In genomic region chr6:43175676-43176422, GRCh38 we compare ENCODE assay signal across 13 cellular contexts. TPM values are rescaled to one million over a fixed set of nuclear protein-coding genes. Genes with fewer than 3 reads are reported as not detected.
DNase-seq lines count a peak whose midpoint lies in the region; ATAC-seq and TF ChIP-seq lines count a peak whose summit lies in the region.
"Had no signal": no experiment of that assay in that cellular context is flagged by ENCODE, and none has a peak within 500 bp of the region (broad histone marks: within the 10 kb centered on the region; RNA-seq: fewer than 3 reads in every experiment).

No MANE protein-coding gene starts in this region.

- TF ChIP-seq CTCF in spleen (IDR thresholded peaks at IDR 0.05 in 8 of 11, conservative IDR thresholded peaks at IDR 0.05 in 3 of 11) (no peak), A673 (conservative IDR thresholded peaks at IDR 0.05; ENCODE audit: low read depth, low read length) (no peak)

- H3K4me3 ChIP-seq in spleen: peak overlapping the region in 1 of 8 donors; percentile 7
- no peak overlapping the region for H3K4me3 ChIP-seq in A673 (ENCODE audit: low read depth, low read length, poor library complexity, severe bottlenecking)

- 72 to 92% (median 76%) methylated on average over 9 to 11 of the region's 11 CpGs for WGBS in spleen, 5 donors

- H3K36me3 ChIP-seq in spleen: peaks cover 4 to 60% (median 54%) of the 10 kb centered on the region in 6 donors
- H3K36me3 ChIP-seq in A673 (ENCODE audit: insufficient read depth, low read length, poor library complexity, severe bottlenecking): peaks cover 43% of the 10 kb centered on the region

- no peaks in the 10 kb centered on the region for H3K9me3 Mint-ChIP-seq in activated CD4-positive, alpha-beta memory T cell treated with anti-CD3 and anti-CD28 coated beads for 36 hours

- H3K4me1 Mint-ChIP-seq in activated CD4-positive, alpha-beta memory T cell treated with anti-CD3 and anti-CD28 coated beads for 36 hours (ENCODE audit: low read depth): peaks cover 37% of the 10 kb centered on the region

- H3K27ac Mint-ChIP-seq in activated CD4-positive, alpha-beta memory T cell treated with anti-CD3 and anti-CD28 coated beads for 36 hours: peak overlapping the region; percentile 73

- no peak overlapping the region for H3K4me3 Mint-ChIP-seq in activated CD4-positive, alpha-beta memory T cell treated with anti-CD3 and anti-CD28 coated beads for 36 hours

- H3K4me1 ChIP-seq in spleen: peaks cover 32 to 55% (median 43%) of the 10 kb centered on the region in 6 donors
- H3K4me1 ChIP-seq in A673 (ENCODE audit: insufficient read depth, low read length, poor library complexity, severe bottlenecking): peaks cover 21% of the 10 kb centered on the region

- CTCF ChIA-PET in activated CD4-positive, alpha-beta memory T cell treated with anti-CD3 and anti-CD28 coated beads for 36 hours (lab: Charles Lee): interaction anchor here (2.5 kb wide), 1 partner anchor 53 kb away, joined by 14 read pairs; the partner anchor contains the start of gene DNPH1
- CTCF ChIA-PET in A673 (lab: Charles Lee): no interaction called here

- H3K27me3 ChIP-seq in spleen (replicated peaks in 1 of 7) (no peaks in the 10 kb centered on the region), A673 (replicated peaks; ENCODE audit: insufficient read depth, low read depth, low read length, poor library complexity) (no peaks in the 10 kb centered on the region)

- POLR2A ChIA-PET in activated CD4-positive, alpha-beta memory T cell treated with anti-CD3 and anti-CD28 coated beads for 36 hours (lab: Charles Lee): no interaction called here
- POLR2A ChIA-PET in A673 (lab: Charles Lee; ENCODE audit: low non-redundant PET): no interaction called here

- intact Hi-C loops in activated CD4-positive, alpha-beta memory T cell treated with anti-CD3 and anti-CD28 coated beads for 36 hours (cut with micrococcal nuclease): loop anchor here (2.0 to 10.0 kb wide), 3 partner anchors 251 to 1989 kb away; partner anchors contain the start of genes ABCC10 and TBCC
- intact Hi-C loops in spleen (cut with DNase I; ENCODE audit: low total_unique reads) (no loop called here), head of caudate nucleus (cut with DNase I) (no loop called here), A673 (cut with micrococcal nuclease; ENCODE audit: unreplicated experiment) (no loop called here)

- peaks cover 31% of the 10 kb centered on the region for H3K36me3 Mint-ChIP-seq in activated CD4-positive, alpha-beta memory T cell treated with anti-CD3 and anti-CD28 coated beads for 36 hours

- no peak for ATAC-seq in GM18870 (IDR thresholded peaks at IDR 0.05; ENCODE audit: unreplicated experiment)
- ATAC-seq: Right ventricle myocardium inferior had no signal

- H3K9me3 ChIP-seq in spleen: no peaks in the 10 kb centered on the region
- H3K9me3 ChIP-seq in A673 (ENCODE audit: low read depth, low read length, poor library complexity, severe bottlenecking): no peaks in the 10 kb centered on the region

- no TSS peak for BruUV-seq in A673 (replicated peaks; lab: Mats Ljungman, UMichigan)

- TF ChIP-seq POLR2A in spleen (IDR thresholded peaks at IDR 0.05): no peak

- peak overlapping the region in 7 of 8 donors; percentile 88 to 99 (median 99) for H3K27ac ChIP-seq in spleen
- no peak overlapping the region for H3K27ac ChIP-seq in A673 (ENCODE audit: low read depth, low read length, poor library complexity, severe bottlenecking)

- DNase-seq in EL: peak; percentile 21
- DNase-seq in activated CD4-positive, alpha-beta memory T cell treated with anti-CD3 and anti-CD28 coated beads for 36 hours: no peak
- peak; percentile 23 for DNase-seq in kidney tubule cell (ENCODE audit: low spot score)
- DNase-seq in spleen: peak; percentile 76
- DNase-seq in head of caudate nucleus: no peak
- DNase-seq in effector CD4-positive, alpha-beta T cell: no peak
- no peak for DNase-seq in A673 (ENCODE audit: low spot score)
- DNase-seq: activated CD4-positive, alpha-beta T cell treated with anti-CD3 and anti-CD28 coated beads for 4 hours; anterior cingulate cortex; DMS79 treated with DMSO at 0.1 percent for 48 hours; NCI-H510A had no signal

- H3K27me3 Mint-ChIP-seq in activated CD4-positive, alpha-beta memory T cell treated with anti-CD3 and anti-CD28 coated beads for 36 hours: no peaks in the 10 kb centered on the region

RNA-seq across cellular contexts. Expression of gene SRF, which starts 4.8 kb away (rescaled TPM):
- total RNA-seq in activated CD4-positive, alpha-beta memory T cell treated with anti-CD3 and anti-CD28 coated beads for 36 hours: 10 to 100 TPM; 40.5 to 40.8 TPM
- total RNA-seq in spleen: 10 to 100 TPM; 23.5 to 45.6 (median 29.6) TPM
- polyA plus RNA-seq in spleen: 10 to 100 TPM; 11.6 to 25.3 (median 14.3) TPM
- 28.7 and 33.2 TPM in 2 replicates for total RNA-seq in A673 (2021)

RNA-seq across cellular contexts. Expression of gene CUL9, which starts 6.1 kb away (rescaled TPM):
- total RNA-seq in activated CD4-positive, alpha-beta memory T cell treated with anti-CD3 and anti-CD28 coated beads for 36 hours: 10 to 100 TPM; 37.8 to 38.4 TPM
- total RNA-seq in spleen (10 to 100 TPM; 54.0 to 81.5 (median 68.5) TPM), A673 (2021) (38.7 and 50.7 TPM in 2 replicates)
- polyA plus RNA-seq in spleen: 100 to 1,000 TPM in 2 of 3 donors, 10 to 100 TPM in 1; 50.4 to 145 (median 113) TPM

RNA-seq across cellular contexts. Expression of gene DNPH1, which starts 53.4 kb away (rescaled TPM):
- total RNA-seq in activated CD4-positive, alpha-beta memory T cell treated with anti-CD3 and anti-CD28 coated beads for 36 hours: 10 to 100 TPM; 57.5 to 57.9 TPM
- total RNA-seq in spleen: 10 to 100 TPM; 33.2 to 94.8 (median 54.0) TPM
- polyA plus RNA-seq in spleen: 100 to 1,000 TPM; 126 to 201 (median 153) TPM
- total RNA-seq in A673 (2021): 55.1 and 69.4 TPM in 2 replicates

Comparison
In these comparisons a context has a peak if more than half of its experiments do, and no peak if none do; other contexts are left out.
1. DNase-seq: peak in EL (single experiment), kidney tubule cell (single experiment) and spleen (single experiment); none in activated CD4-positive, alpha-beta memory T cell treated with anti-CD3 and anti-CD28 coated beads for 36 hours (single experiment), head of caudate nucleus (0 of 42), effector CD4-positive, alpha-beta T cell (single experiment) and A673 (single experiment).